ENCODE assay signal across 1 cellular context in the genomic region with DNA sequence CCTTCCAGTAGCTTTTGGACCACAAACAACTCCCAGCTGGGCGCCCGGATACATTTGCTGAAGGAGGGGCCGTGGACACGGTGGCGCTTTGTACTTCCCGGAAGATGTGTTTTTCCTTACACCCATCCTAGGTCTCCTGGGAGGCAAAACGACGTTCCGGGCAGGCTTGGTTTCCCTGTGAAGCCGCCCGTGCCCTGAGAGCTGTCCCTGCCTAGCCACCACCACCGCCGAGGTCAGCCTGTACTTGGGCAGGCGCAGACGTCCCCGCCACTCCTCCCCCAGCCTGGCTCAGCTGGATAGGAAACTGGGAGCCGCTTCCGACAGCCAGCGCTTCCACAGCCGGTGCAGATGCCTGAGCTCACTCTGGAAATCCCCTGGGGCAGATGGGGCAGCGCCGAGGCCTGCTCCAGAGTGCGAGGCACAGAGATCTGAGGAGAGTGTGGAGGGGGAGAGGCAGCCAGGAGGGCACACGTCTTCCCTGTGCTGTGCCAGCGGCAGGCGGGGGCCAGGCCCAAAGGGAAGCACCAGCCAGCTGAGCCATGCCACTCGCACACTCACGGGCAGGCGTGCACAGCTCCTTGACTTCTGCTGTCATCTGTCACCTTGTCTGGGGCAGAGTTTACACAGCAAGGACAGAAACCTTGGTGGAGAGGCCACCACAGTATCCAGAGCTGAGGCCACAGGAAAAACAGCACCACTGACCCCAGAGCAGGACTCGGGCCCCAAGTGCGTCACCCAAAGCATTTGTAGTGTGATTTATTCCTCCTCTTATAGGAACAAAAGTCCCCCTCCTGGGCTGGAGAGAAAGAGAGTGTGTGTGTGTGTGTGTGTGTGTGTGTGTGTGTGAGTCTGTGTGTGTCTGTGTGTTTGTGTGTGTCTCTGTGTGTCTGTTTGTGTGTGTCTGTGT.
TF ChIP-seq lines count a peak whose summit lies in the region.

No MANE protein-coding gene starts in this region.

TF ChIP-seq in K562, 482 proteins besides CTCF, POLR2A, EP300 and RAD21:
- TF ChIP-seq ZFP91 (CRISPR knock-in tag; IDR thresholded peaks at IDR 0.05) (0 out of 2 replicates have a peak, but pooled peaks have one; percentile 30), MCM3 (IDR thresholded peaks at IDR 0.05) (peak; percentile 46; the same call in 1 of the 2 replicates), ZC3H11A (IDR thresholded peaks at IDR 0.05; ENCODE audit: low read depth, low read length) (no peak)
